Comparison of ENCODE assay signal across 16 cellular contexts in the genomic region with DNA sequence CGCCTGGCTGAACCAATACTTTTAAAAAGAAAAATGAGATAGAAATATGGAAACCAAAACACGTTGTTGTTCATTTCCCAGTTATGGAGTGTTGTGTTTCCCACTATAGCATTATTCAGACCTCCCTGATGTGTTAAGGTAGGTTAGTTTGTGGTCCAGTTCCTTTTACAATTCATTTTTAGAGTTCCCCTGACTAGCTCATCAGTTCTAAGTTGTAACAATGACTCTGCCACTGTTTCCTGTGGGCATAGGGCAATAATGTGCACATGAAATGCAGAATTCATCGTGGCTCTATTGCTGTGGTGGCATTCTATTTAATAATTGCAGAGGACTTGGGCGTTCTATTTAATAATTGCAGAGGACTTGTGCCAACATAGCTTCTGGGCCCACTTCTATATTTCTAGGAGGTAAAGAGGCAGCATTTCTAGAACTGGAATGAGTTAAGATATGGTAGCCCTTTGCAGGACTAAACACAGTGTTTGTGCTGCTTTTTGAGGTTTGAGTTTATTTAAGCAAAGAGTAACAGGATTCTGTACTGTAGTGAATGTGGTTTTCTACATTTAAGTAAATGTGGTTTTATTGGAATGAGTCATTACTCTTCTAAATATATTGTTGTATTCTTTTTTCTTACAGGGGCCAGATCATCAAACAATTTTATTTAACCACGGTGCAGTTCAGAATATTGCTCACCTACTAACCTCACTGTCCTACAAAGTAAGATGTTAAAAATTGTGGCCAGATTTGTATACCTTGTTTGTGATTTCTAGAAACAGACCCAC. TPM values are rescaled to one million over a fixed set of nuclear protein-coding genes. Genes with fewer than 3 reads are reported as not detected.
DNase-seq lines count a peak whose midpoint lies in the region; ATAC-seq, FAIRE-seq and TF ChIP-seq lines count a peak whose summit lies in the region.
"Had no signal": no experiment of that assay in that cellular context is flagged by ENCODE, and none has a peak within 500 bp of the region (broad histone marks: within the 10 kb centered on the region; RNA-seq: fewer than 3 reads in every experiment).

No MANE protein-coding gene starts in this region.

- no peak overlapping the region for H3K4me3 Mint-ChIP-seq in T-helper 2 cell treated with Interferon-gamma antibody and Interleukin-4, amounts not matched to agents 5 μg/mL and 100 μg/mL, for 36 hours
- no peak overlapping the region for H3K4me3 Mint-ChIP-seq in chondrocyte (ENCODE audit: unreplicated experiment)
- H3K4me3 Mint-ChIP-seq: WTC11 had no signal

- no peak overlapping the region for H3K4me3 ChIP-seq in AG10803 (ENCODE audit: low read length)
- H3K4me3 ChIP-seq: BLaER1, coronary artery, testis had no signal

- peaks cover 8% of the 10 kb centered on the region for H3K4me1 Mint-ChIP-seq in T-helper 2 cell treated with Interferon-gamma antibody and Interleukin-4, amounts not matched to agents 5 μg/mL and 100 μg/mL, for 36 hours (ENCODE audit: low read depth)
- H3K4me1 Mint-ChIP-seq in chondrocyte (ENCODE audit: low read depth): peaks cover 18% of the 10 kb centered on the region
- H3K4me1 Mint-ChIP-seq: WTC11 had no signal

- H3K9me3 Mint-ChIP-seq in T-helper 2 cell treated with Interferon-gamma antibody and Interleukin-4, amounts not matched to agents 5 μg/mL and 100 μg/mL, for 36 hours: no peaks in the 10 kb centered on the region
- H3K9me3 Mint-ChIP-seq in chondrocyte (ENCODE audit: low read depth): peaks cover 2% of the 10 kb centered on the region
- H3K9me3 Mint-ChIP-seq: WTC11 had no signal

- no peaks in the 10 kb centered on the region for H3K27me3 Mint-ChIP-seq in T-helper 2 cell treated with Interferon-gamma antibody and Interleukin-4, amounts not matched to agents 5 μg/mL and 100 μg/mL, for 36 hours (ENCODE audit: low read depth)
- no peaks in the 10 kb centered on the region for H3K27me3 Mint-ChIP-seq in chondrocyte (ENCODE audit: low read depth)

- peak; percentile 8 for DNase-seq in AG10803 (ENCODE audit: low read depth)
- DNase-seq in GM12891 (ENCODE audit: insufficient read length, low spot score): no peak
- DNase-seq in T-helper 2 cell treated with Interferon-gamma antibody and Interleukin-4, amounts not matched to agents 5 μg/mL and 100 μg/mL, for 36 hours (ENCODE audit: low spot score): no peak
- no peak for DNase-seq in chondrocyte (ENCODE audit: low spot score)
- no peak for DNase-seq in hippocampal formation (lab: John Stamatoyannopoulos, UW)
- DNase-seq in HUDEP-2 (lab: John Stamatoyannopoulos, UW; ENCODE audit: unreplicated experiment in 76 of 76): no peak
- DNase-seq: activated CD8-positive, alpha-beta memory T cell treated with anti-CD3 and anti-CD28 coated beads, Interleukin-2, amount 50 U/mL, for 48 hours; GOT3; right cardiac atrium; stimulated activated CD4-positive, alpha-beta T cell treated with anti-CD3 and anti-CD28 coated beads, Interleukin-2, amount 100 ng/mL, for 24 hours; testis had no signal

- H3K27ac Mint-ChIP-seq in T-helper 2 cell treated with Interferon-gamma antibody and Interleukin-4, amounts not matched to agents 5 μg/mL and 100 μg/mL, for 36 hours: peak overlapping the region; percentile 17
- peak overlapping the region; percentile 2 for H3K27ac Mint-ChIP-seq in chondrocyte (ENCODE audit: unreplicated experiment)
- H3K27ac Mint-ChIP-seq: WTC11 had no signal

- TF ChIP-seq CTCF in AG10803 (conservative IDR thresholded peaks at IDR 0.05; ENCODE audit: low read length) (no peak), chondrocyte (IDR thresholded peaks at IDR 0.05) (no peak)

- peak; percentile 35 for FAIRE-seq in GM12891 (lab: Jason Lieb, UNC)

- TF ChIP-seq POLR2A in GM12891 (IDR thresholded peaks at IDR 0.05; ENCODE audit: low read depth, low read length): no peak

- ATAC-seq in HG02885 (IDR thresholded peaks at IDR 0.05; ENCODE audit: poor library complexity, unreplicated experiment) (no peak), GM18907 (IDR thresholded peaks at IDR 0.05; ENCODE audit: unreplicated experiment) (no peak)
- ATAC-seq: right cardiac atrium, WTC11 had no signal

- peaks cover 39% of the 10 kb centered on the region for H3K36me3 Mint-ChIP-seq in T-helper 2 cell treated with Interferon-gamma antibody and Interleukin-4, amounts not matched to agents 5 μg/mL and 100 μg/mL, for 36 hours (ENCODE audit: low read depth)
- H3K36me3 Mint-ChIP-seq in chondrocyte (ENCODE audit: low read depth): peaks cover 19% of the 10 kb centered on the region

TF ChIP-seq in GM12891, 5 proteins besides CTCF, POLR2A, EP300 and RAD21:
- TF ChIP-seq POLR2AphosphoS5 (IDR thresholded peaks at IDR 0.05; ENCODE audit: low read depth, low read length): no peak
- TF ChIP-seq SPI1 (IDR thresholded peaks at IDR 0.05; ENCODE audit: low read depth, low read length): no peak
- no peak for TF ChIP-seq PAX5 (IDR thresholded peaks at IDR 0.05; ENCODE audit: insufficient read depth, low read length, severe bottlenecking)
- no peak for TF ChIP-seq POU2F2 (IDR thresholded peaks at IDR 0.05; ENCODE audit: low read depth, low read length)
- no peak for TF ChIP-seq TAF1 (IDR thresholded peaks at IDR 0.05; ENCODE audit: low read depth, low read length)
TF ChIP-seq in GM12891: peak in this region for 0.

RNA-seq across cellular contexts. Expression of gene ARMC8, which starts 47.5 kb away (rescaled TPM):
- polyA plus RNA-seq in GM12891 (2012; ENCODE audit: low read depth, missing spikeins): 16.1 TPM
- total RNA-seq in chondrocyte: 34.2 to 45.2 TPM (median 40.6 TPM) in 3 replicates

RNA-seq across cellular contexts. Expression of gene DBR1, which starts 59.9 kb away (rescaled TPM):
- 7.2 TPM for polyA plus RNA-seq in GM12891 (2012; ENCODE audit: low read depth, missing spikeins)
- total RNA-seq in chondrocyte: 13.2 to 16.2 TPM (median 14.9 TPM) in 3 replicates
